In the genomic region with DNA sequence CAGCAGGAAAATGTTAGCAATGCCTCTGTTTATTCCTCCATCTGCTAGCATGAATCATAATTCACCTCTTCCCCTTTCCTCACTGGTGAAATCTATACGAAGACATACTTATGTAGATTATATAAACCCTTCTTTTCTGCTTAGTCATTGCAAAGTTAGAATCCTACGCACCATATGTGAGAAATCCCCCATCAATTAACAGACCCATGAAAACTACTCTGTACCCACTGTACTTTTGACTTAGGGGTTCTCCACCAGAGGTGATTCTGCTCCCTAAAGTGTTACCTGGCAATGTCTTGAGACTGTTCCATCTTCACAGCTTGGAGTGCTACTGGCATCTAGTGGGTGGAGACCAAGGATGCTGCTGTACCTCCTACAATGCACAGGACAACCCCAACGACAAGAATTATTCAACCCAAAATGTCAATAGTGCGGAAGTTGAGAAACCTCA, we compare ENCODE assay signal across 11 cellular contexts. TPM values are rescaled to one million over a fixed set of nuclear protein-coding genes. Genes with fewer than 3 reads are reported as not detected.
DNase-seq lines count a peak whose midpoint lies in the region; ATAC-seq and TF ChIP-seq lines count a peak whose summit lies in the region.
"Had no signal": no experiment of that assay in that cellular context is flagged by ENCODE, and none has a peak within 500 bp of the region (broad histone marks: within the 10 kb centered on the region; RNA-seq: fewer than 3 reads in every experiment).

No MANE protein-coding gene starts in this region.

- intact Hi-C loops in A673 (cut with micrococcal nuclease; ENCODE audit: unreplicated experiment), result no loop called here
- intact Hi-C loops in PC-9 (cut with micrococcal nuclease; ENCODE audit: unreplicated experiment), result loop anchor here (5.0 kb wide), 1 partner anchor 245 kb away; no protein-coding TSS in a partner anchor

- peak overlapping the region; percentile 29; the same call in 1 of the 2 replicates for H3K4me2 ChIP-seq in PC-9

- H3K4me3 ChIP-seq in A673 (ENCODE audit: low read depth, low read length, poor library complexity, severe bottlenecking) (no peak overlapping the region), PC-9 (no peak overlapping the region)

- H3K9me3 ChIP-seq in A673 (ENCODE audit: low read depth, low read length, poor library complexity, severe bottlenecking) (no peaks in the 10 kb centered on the region), PC-9 (ENCODE audit: insufficient read depth, low read depth) (no peaks in the 10 kb centered on the region)

- POLR2A ChIA-PET in A673 (lab: Charles Lee; ENCODE audit: low non-redundant PET) (no interaction called here), PC-9 (lab: Charles Lee; ENCODE audit: unreplicated experiment) (no interaction called here)

- no peaks in the 10 kb centered on the region; the same call in 1 of the 2 replicates for H3F3A ChIP-seq in PC-9 (ENCODE audit: insufficient read depth, low read depth)

- CTCF ChIA-PET in A673 (lab: Charles Lee), result no interaction called here
- CTCF ChIA-PET in PC-9 (lab: Charles Lee), result no interaction called here

- H3K27me3 ChIP-seq in A673 (replicated peaks; ENCODE audit: insufficient read depth, low read depth, low read length, poor library complexity) (peaks cover 6% of the 10 kb centered on the region), PC-9 (ENCODE audit: insufficient read depth, low read depth) (no peaks in the 10 kb centered on the region)

- no peaks in the 10 kb centered on the region for H4K20me1 ChIP-seq in PC-9 (ENCODE audit: insufficient read depth)

- no TSS peak for BruUV-seq in A673 (replicated peaks; lab: Mats Ljungman, UMichigan)
- no TSS peak for BruUV-seq in PC-9 (replicated peaks; lab: Mats Ljungman, UMichigan)

- H3K9me2 ChIP-seq in PC-9 (ENCODE audit: insufficient read depth), result no peaks in the 10 kb centered on the region

- peak; percentile 31; the same call in 1 of the 2 replicates for TF ChIP-seq CTCF in A673 (conservative IDR thresholded peaks at IDR 0.05; ENCODE audit: low read depth, low read length)
- TF ChIP-seq CTCF in PC-9 (conservative IDR thresholded peaks at IDR 0.05), result peak; percentile 47; the same call in 1 of the 2 replicates

- no peak overlapping the region for H3K27ac ChIP-seq in A673 (ENCODE audit: low read depth, low read length, poor library complexity, severe bottlenecking)
- H3K27ac ChIP-seq in PC-9, result no peak overlapping the region
- H3K27ac ChIP-seq: parathyroid adenoma had no signal

- DNase-seq in A673 (ENCODE audit: low spot score), result peak; percentile 14
- peak; percentile 63 for DNase-seq in H4 (ENCODE audit: low spot score)
- peak; percentile 22 to 36 for DNase-seq in PC-9
- DNase-seq in fibroblast of the conjunctiva (ENCODE audit: low read depth), result peak; percentile 28
- no peak for DNase-seq in cerebellar nuclear complex (lab: John Stamatoyannopoulos, UW)
- no peak for DNase-seq in SHP77 (lab: John Stamatoyannopoulos, UW)
- DNase-seq: NCI-H526 treated with DMSO at 0.1 percent for 48 hours; stimulated activated naive CD4-positive, alpha-beta T cell treated with Interleukin-2 at 50 U/mL for 16 hours had no signal

- ATAC-seq in HG03520 (IDR thresholded peaks at IDR 0.05; ENCODE audit: unreplicated experiment) (no peak), GM19035 (IDR thresholded peaks at IDR 0.05; ENCODE audit: unreplicated experiment) (no peak)

- H3K36me3 ChIP-seq in A673 (ENCODE audit: insufficient read depth, low read length, poor library complexity, severe bottlenecking) (no peaks in the 10 kb centered on the region), PC-9 (ENCODE audit: low read depth) (no peaks in the 10 kb centered on the region)

- H3K4me1 ChIP-seq in A673 (ENCODE audit: insufficient read depth, low read length, poor library complexity, severe bottlenecking) (no peaks in the 10 kb centered on the region), PC-9 (replicated peaks; ENCODE audit: insufficient read depth) (peaks cover 7% of the 10 kb centered on the region; the same call in 1 of the 2 replicates)
- H3K4me1 ChIP-seq: parathyroid adenoma had no signal

- H3K79me2 ChIP-seq in PC-9 (ENCODE audit: low read depth), result no peaks in the 10 kb centered on the region
- H3K79me2 ChIP-seq: parathyroid adenoma had no signal

- H2AFZ ChIP-seq in PC-9, result no peak overlapping the region
- H2AFZ ChIP-seq: parathyroid adenoma had no signal

RNA-seq across cellular contexts. Expression of gene KCTD3, which starts 49.6 kb away (rescaled TPM):
- total RNA-seq in A673 (2021), result 10.8 and 15.9 TPM in 2 replicates
- 28.0 and 30.4 TPM in 2 replicates for total RNA-seq in H4 (2014; rRNA removed; shearing (Covaris generic))
- 46.4 and 53.6 TPM in 2 replicates for total RNA-seq in PC-9 (2021)

Comparison
In these comparisons a context has a peak if more than half of its experiments do, and no peak if none do; other contexts are left out.
1. DNase-seq: peak in A673 (single experiment), H4 (single experiment), PC-9 (2 of 2) and fibroblast of the conjunctiva (single experiment); none in cerebellar nuclear complex (0 of 2) and SHP77 (0 of 2).